Comparison of ENCODE assay signal across 1 cellular context in genomic region chr1:36369061-36369470, GRCh38.
TF ChIP-seq lines count a peak whose summit lies in the region.

No MANE protein-coding gene starts in this region.

TF ChIP-seq in HepG2, 621 proteins besides CTCF, POLR2A, EP300 and RAD21 (continued from another document and continues in another):
- TF ChIP-seq HBP1 (CRISPR knock-in tag; IDR thresholded peaks at IDR 0.05; ENCODE audit: low read depth): no peak
- TF ChIP-seq THAP9 (CRISPR knock-in tag; IDR thresholded peaks at IDR 0.05; ENCODE audit: borderline replicate concordance): no peak
- no peak for TF ChIP-seq ZNF530 (CRISPR knock-in tag; IDR thresholded peaks at IDR 0.05; ENCODE audit: low read depth)
- TF ChIP-seq REST (IDR thresholded peaks at IDR 0.05; ENCODE audit: borderline replicate concordance in 1 of 2, low read depth in 1 of 2, low read length in 2 of 2): no peak
- no peak for TF ChIP-seq TCF7 (IDR thresholded peaks at IDR 0.05; ENCODE audit: low read depth)
- 0 out of 2 replicates have a peak, but pooled peaks have one; percentile 21 for TF ChIP-seq ELF3 (CRISPR knock-in tag; IDR thresholded peaks at IDR 0.05)
- TF ChIP-seq KAT2B (IDR thresholded peaks at IDR 0.05; ENCODE audit: borderline replicate concordance, low read depth, low read length): no peak
- TF ChIP-seq ZNF605 (CRISPR knock-in tag; IDR thresholded peaks at IDR 0.05): no peak
- TF ChIP-seq SMAD3 (CRISPR knock-in tag; IDR thresholded peaks at IDR 0.05): 0 out of 2 replicates have a peak, but pooled peaks have one; percentile 28
- TF ChIP-seq ZNF644 (CRISPR knock-in tag; IDR thresholded peaks at IDR 0.05; ENCODE audit: low read depth): no peak
- TF ChIP-seq FOXK2 (IDR thresholded peaks at IDR 0.05): no peak
- no peak for TF ChIP-seq MLXIP (CRISPR knock-in tag; IDR thresholded peaks at IDR 0.05; ENCODE audit: borderline replicate concordance)
- no peak for TF ChIP-seq YY1 (IDR thresholded peaks at IDR 0.05; ENCODE audit: insufficient read depth, insufficient replicate concordance, low read depth, low read length)
- TF ChIP-seq REXO4 (CRISPR knock-in tag; IDR thresholded peaks at IDR 0.05; ENCODE audit: borderline replicate concordance): no peak
- TF ChIP-seq MIXL1 (CRISPR knock-in tag; IDR thresholded peaks at IDR 0.05): no peak
- TF ChIP-seq ZNF256 (CRISPR knock-in tag; conservative IDR thresholded peaks at IDR 0.05): no peak
- no peak for TF ChIP-seq ZNF850 (CRISPR knock-in tag; conservative IDR thresholded peaks at IDR 0.05)
- no peak for TF ChIP-seq ZBTB34 (CRISPR knock-in tag; IDR thresholded peaks at IDR 0.05)
- TF ChIP-seq ZNF512 (CRISPR knock-in tag; IDR thresholded peaks at IDR 0.05): no peak
- TF ChIP-seq MIER3 (CRISPR knock-in tag; IDR thresholded peaks at IDR 0.05; ENCODE audit: borderline replicate concordance): no peak
- no peak for TF ChIP-seq ZSCAN21 (CRISPR knock-in tag; IDR thresholded peaks at IDR 0.05; ENCODE audit: borderline replicate concordance)
- peak; percentile 30; the same call in 1 of the 2 replicates for TF ChIP-seq FOSL2 (CRISPR knock-in tag; IDR thresholded peaks at IDR 0.05)
- no peak for TF ChIP-seq ZNF569 (CRISPR knock-in tag; IDR thresholded peaks at IDR 0.05; ENCODE audit: borderline replicate concordance)
- TF ChIP-seq AKAP8 (CRISPR knock-in tag; IDR thresholded peaks at IDR 0.05): no peak
- no peak for TF ChIP-seq CAMTA2 (CRISPR knock-in tag; IDR thresholded peaks at IDR 0.05; ENCODE audit: borderline replicate concordance)
- no peak for TF ChIP-seq ZNF629 (CRISPR knock-in tag; conservative IDR thresholded peaks at IDR 0.05)
- no peak for TF ChIP-seq ZNF639 (CRISPR knock-in tag; conservative IDR thresholded peaks at IDR 0.05)
- TF ChIP-seq TFE3 (CRISPR knock-in tag; IDR thresholded peaks at IDR 0.05): no peak
- no peak for TF ChIP-seq MEF2D (CRISPR knock-in tag; IDR thresholded peaks at IDR 0.05)
- no peak for TF ChIP-seq ZNF878 (CRISPR knock-in tag; IDR thresholded peaks at IDR 0.05)
- TF ChIP-seq ZNF503 (CRISPR knock-in tag; IDR thresholded peaks at IDR 0.05): no peak
- TF ChIP-seq KDM5B (CRISPR knock-in tag; IDR thresholded peaks at IDR 0.05; ENCODE audit: borderline replicate concordance): 0 out of 2 replicates have a peak, but pooled peaks have one; percentile 37
- TF ChIP-seq MEIS2 (CRISPR knock-in tag; IDR thresholded peaks at IDR 0.05): no peak
- no peak for TF ChIP-seq GATA4 (IDR thresholded peaks at IDR 0.05; ENCODE audit: borderline replicate concordance, low read depth)
- no peak for TF ChIP-seq ZNF260 (CRISPR knock-in tag; IDR thresholded peaks at IDR 0.05; ENCODE audit: borderline replicate concordance, low read depth)
- TF ChIP-seq TBL1XR1 (IDR thresholded peaks at IDR 0.05; ENCODE audit: borderline replicate concordance, low read length, partially characterized antibody): no peak
- no peak for TF ChIP-seq KDM3A (CRISPR knock-in tag; IDR thresholded peaks at IDR 0.05; ENCODE audit: low read depth)
- no peak for TF ChIP-seq TEAD2 (CRISPR knock-in tag; IDR thresholded peaks at IDR 0.05)
- TF ChIP-seq NRL (CRISPR knock-in tag; IDR thresholded peaks at IDR 0.05; ENCODE audit: borderline replicate concordance): no peak
- TF ChIP-seq ZFP36 (IDR thresholded peaks at IDR 0.05; ENCODE audit: borderline replicate concordance, low read depth, low read length, partially characterized antibody): no peak
- TF ChIP-seq NFYC (CRISPR knock-in tag; IDR thresholded peaks at IDR 0.05): no peak
